In genomic region chr19:16527334-16527935, GRCh38 we compare ENCODE assay signal across 15 cellular contexts. TPM values are rescaled to one million over a fixed set of nuclear protein-coding genes. Genes with fewer than 3 reads are reported as not detected.
"Had no signal": no experiment of that assay in that cellular context is flagged by ENCODE, and none has a peak within 500 bp of the region (broad histone marks: within the 10 kb centered on the region; RNA-seq: fewer than 3 reads in every experiment).

No MANE protein-coding gene starts in this region.

- ATAC-seq: left colon, right cardiac atrium had no signal

- DNase-seq: cerebellar nuclear complex; left colon; natural killer cell; nucleus accumbens; right cardiac atrium; stimulated activated naive B cell treated with anti-CD40 and anti-IgM and Interleukin-4, amounts not matched to agents 10 μg/mL and 1 μg/mL and 100 μg/mL, for 72 hours had no signal

- H3K27ac Mint-ChIP-seq: dendritic cell treated with granulocyte-macrophage colony-stimulating factor and Interleukin-4, amounts not matched to agents 40 ng/mL and 50 ng/mL, for 4 days; progenitor cell of endocrine pancreas; stimulated activated naive B cell treated with anti-CD40 and anti-IgM and Interleukin-4, amounts not matched to agents 10 μg/mL and 1 μg/mL and 100 μg/mL, for 72 hours had no signal

- H3K9me3 ChIP-seq: esophagus muscularis mucosa, upper lobe of left lung had no signal

- H3K27me3 Mint-ChIP-seq: dendritic cell treated with granulocyte-macrophage colony-stimulating factor and Interleukin-4, amounts not matched to agents 40 ng/mL and 50 ng/mL, for 4 days; progenitor cell of endocrine pancreas; stimulated activated naive B cell treated with anti-CD40 and anti-IgM and Interleukin-4, amounts not matched to agents 10 μg/mL and 1 μg/mL and 100 μg/mL, for 72 hours had no signal

- H3K9me3 Mint-ChIP-seq: dendritic cell treated with granulocyte-macrophage colony-stimulating factor and Interleukin-4, amounts not matched to agents 40 ng/mL and 50 ng/mL, for 4 days; natural killer cell; stimulated activated naive B cell treated with anti-CD40 and anti-IgM and Interleukin-4, amounts not matched to agents 10 μg/mL and 1 μg/mL and 100 μg/mL, for 72 hours had no signal

- H3K4me3 Mint-ChIP-seq: dendritic cell treated with granulocyte-macrophage colony-stimulating factor and Interleukin-4, amounts not matched to agents 40 ng/mL and 50 ng/mL, for 4 days; natural killer cell; stimulated activated naive B cell treated with anti-CD40 and anti-IgM and Interleukin-4, amounts not matched to agents 10 μg/mL and 1 μg/mL and 100 μg/mL, for 72 hours had no signal

- H3K36me3 Mint-ChIP-seq: natural killer cell had no signal

- H3K27ac ChIP-seq: esophagus muscularis mucosa, upper lobe of left lung had no signal

- H3K4me1 ChIP-seq: esophagus muscularis mucosa, upper lobe of left lung had no signal

- H3K4me3 ChIP-seq: esophagus muscularis mucosa, upper lobe of left lung had no signal

- H3K27me3 ChIP-seq: esophagus muscularis mucosa, upper lobe of left lung had no signal

RNA-seq across cellular contexts. Expression of gene CALR3, which starts 31.5 kb away (rescaled TPM):
- total RNA-seq: esophagus muscularis mucosa, fibroblast of villous mesenchyme, left colon, lung microvascular endothelial cell, mucosa of gallbladder, natural killer cell, progenitor cell of endocrine pancreas, right cardiac atrium, subcutaneous adipose tissue, upper lobe of left lung had no signal
- polyA plus RNA-seq: adipose tissue, right cardiac atrium had no signal
